In genomic region chr5:65482727-65483473, GRCh38 we compare ENCODE assay signal across 8 cellular contexts. TPM values are rescaled to one million over a fixed set of nuclear protein-coding genes. Genes with fewer than 3 reads are reported as not detected.
DNase-seq lines count a peak whose midpoint lies in the region; ATAC-seq and TF ChIP-seq lines count a peak whose summit lies in the region.

No MANE protein-coding gene starts in this region.

- H3K9me3 Mint-ChIP-seq in T-helper 1 cell treated with Interleukin-12 subunit alpha and Interleukin-12 subunit beta and Interleukin-4 antibody, amounts not matched to agents 30 μg/mL and 1 μg/mL, for 36 hours, result no peaks in the 10 kb centered on the region
- no peaks in the 10 kb centered on the region for H3K9me3 Mint-ChIP-seq in activated naive CD8-positive, alpha-beta T cell (ENCODE audit: low read depth)

- H2AFZ ChIP-seq in parathyroid adenoma, result peak overlapping the region; percentile 78

- H3K4me3 ChIP-seq in heart left ventricle (peak overlapping the region; percentile 20 to 75 (median 64)), parathyroid adenoma (ENCODE audit: low read depth, low read length) (peak overlapping the region; percentile 76)

- H3K36me3 Mint-ChIP-seq in T-helper 1 cell treated with Interleukin-12 subunit alpha and Interleukin-12 subunit beta and Interleukin-4 antibody, amounts not matched to agents 30 μg/mL and 1 μg/mL, for 36 hours (ENCODE audit: low read depth), result no peaks in the 10 kb centered on the region
- no peaks in the 10 kb centered on the region for H3K36me3 Mint-ChIP-seq in activated naive CD8-positive, alpha-beta T cell

- TF ChIP-seq CTCF in heart left ventricle (IDR thresholded peaks at IDR 0.05) (no peak), parathyroid adenoma (IDR thresholded peaks at IDR 0.05) (no peak)

- no peaks in the 10 kb centered on the region for H3K27me3 ChIP-seq in heart left ventricle
- no peaks in the 10 kb centered on the region for H3K27me3 ChIP-seq in parathyroid adenoma (ENCODE audit: control insufficient read depth, insufficient read depth, low read length)

- peaks cover 18% of the 10 kb centered on the region for H3K4me1 Mint-ChIP-seq in T-helper 1 cell treated with Interleukin-12 subunit alpha and Interleukin-12 subunit beta and Interleukin-4 antibody, amounts not matched to agents 30 μg/mL and 1 μg/mL, for 36 hours (ENCODE audit: low read depth)
- peaks cover 10% of the 10 kb centered on the region for H3K4me1 Mint-ChIP-seq in activated naive CD8-positive, alpha-beta T cell (ENCODE audit: low read depth)

- H3K79me2 ChIP-seq in parathyroid adenoma, result no peaks in the 10 kb centered on the region

- DNase-seq in T-helper 1 cell (no peak), NAMALWA (ENCODE audit: low spot score) (peak; percentile 58), heart left ventricle (peak in 1 of 5 donors; percentile 27)

- no peaks in the 10 kb centered on the region for H3K36me3 ChIP-seq in heart left ventricle
- H3K36me3 ChIP-seq in parathyroid adenoma (ENCODE audit: control insufficient read depth, insufficient read depth, low read length), result no peaks in the 10 kb centered on the region

- no peak overlapping the region for H3K4me3 Mint-ChIP-seq in T-helper 1 cell treated with Interleukin-12 subunit alpha and Interleukin-12 subunit beta and Interleukin-4 antibody, amounts not matched to agents 30 μg/mL and 1 μg/mL, for 36 hours
- no peak overlapping the region for H3K4me3 Mint-ChIP-seq in activated naive CD8-positive, alpha-beta T cell

- H3K9ac ChIP-seq in parathyroid adenoma, result no peak overlapping the region

- ATAC-seq in heart left ventricle (peak in 2 of 4 donors; percentile 33 to 62), HG03280 (IDR thresholded peaks at IDR 0.05; ENCODE audit: unreplicated experiment) (no peak), HG02798 (IDR thresholded peaks at IDR 0.05; ENCODE audit: poor library complexity, unreplicated experiment) (no peak)

- 0% methylated on average over 12 of the region's 12 CpGs for WGBS in heart left ventricle, 4 donors

- H3K27me3 Mint-ChIP-seq in T-helper 1 cell treated with Interleukin-12 subunit alpha and Interleukin-12 subunit beta and Interleukin-4 antibody, amounts not matched to agents 30 μg/mL and 1 μg/mL, for 36 hours (ENCODE audit: low read depth), result no peaks in the 10 kb centered on the region
- H3K27me3 Mint-ChIP-seq in activated naive CD8-positive, alpha-beta T cell, result no peaks in the 10 kb centered on the region

- H3K4me1 ChIP-seq in heart left ventricle (peaks cover 0 to 27% (median 11%) of the 10 kb centered on the region in 12 donors), parathyroid adenoma (peaks cover 4% of the 10 kb centered on the region)

- H3K9me3 ChIP-seq in heart left ventricle (no peaks in the 10 kb centered on the region), parathyroid adenoma (ENCODE audit: control insufficient read depth, low read length) (no peaks in the 10 kb centered on the region)

- peak overlapping the region; percentile 77 to 94 (median 90) for H3K27ac ChIP-seq in heart left ventricle
- peak overlapping the region; percentile 43 for H3K27ac ChIP-seq in parathyroid adenoma

- TF ChIP-seq POLR2A in heart left ventricle (IDR thresholded peaks at IDR 0.05), result no peak

- peak overlapping the region; percentile 14 for H3K27ac Mint-ChIP-seq in T-helper 1 cell treated with Interleukin-12 subunit alpha and Interleukin-12 subunit beta and Interleukin-4 antibody, amounts not matched to agents 30 μg/mL and 1 μg/mL, for 36 hours
- H3K27ac Mint-ChIP-seq in activated naive CD8-positive, alpha-beta T cell, result peak overlapping the region; percentile 91

- H3K4me2 ChIP-seq in parathyroid adenoma (ENCODE audit: low read length), result peak overlapping the region; percentile 80

- intact Hi-C loops in heart left ventricle (cut with DNase I), result loop anchor here (1.0 to 10.0 kb wide), 22 partner anchors 118 to 848 kb away; no protein-coding TSS in a partner anchor

RNA-seq across cellular contexts. Expression of gene ADAMTS6, which starts 1.2 kb away (rescaled TPM):
- 1 to 10 TPM; 1.5 to 4.3 (median 3.4) TPM for total RNA-seq in heart left ventricle
- under 1 TPM; 0.28 to 0.72 TPM for polyA plus RNA-seq in heart left ventricle
